9 cellular contexts compared by ENCODE assay signal in genomic region chr10:35336921-35337741, GRCh38. TPM values are rescaled to one million over a fixed set of nuclear protein-coding genes. Genes with fewer than 3 reads are reported as not detected.
A peak's percentile ranks its signal among the peaks of the same experiment; 100 is the strongest.
DNase-seq lines count a peak whose midpoint lies in the region; ATAC-seq, FAIRE-seq and TF ChIP-seq lines count a peak whose summit lies in the region.
"Had no signal": no experiment of that assay in that cellular context is flagged by ENCODE, and none has a peak within 500 bp of the region (broad histone marks: within the 10 kb centered on the region; RNA-seq: fewer than 3 reads in every experiment).

No MANE protein-coding gene starts in this region.

- H3K27me3 ChIP-seq in GM12878 (replicated peaks in 1 of 2; ENCODE audit: control insufficient read depth in 2 of 2, insufficient read depth in 2 of 2, low read length in 1 of 2): no peaks in the 10 kb centered on the region

- no peak for TF ChIP-seq EP300 in GM12878 (IDR thresholded peaks at IDR 0.05; ENCODE audit: borderline replicate concordance in 1 of 2, control insufficient read depth in 1 of 2, low read depth in 2 of 2, low read length in 2 of 2)

- no peaks in the 10 kb centered on the region; the same call in 1 of the 2 replicates for H3K36me3 ChIP-seq in SK-N-MC (ENCODE audit: insufficient read depth, low read length)
- no peaks in the 10 kb centered on the region for H3K36me3 ChIP-seq in GM12878 (ENCODE audit: control insufficient read depth in 2 of 2, insufficient read depth in 2 of 2, low read length in 1 of 2)

- H3K4me3 ChIP-seq in SK-N-MC: peak overlapping the region; percentile 79
- peak overlapping the region; percentile 75 for H3K4me3 ChIP-seq in GM12878
- H3K4me3 ChIP-seq in iPS-18c (ENCODE audit: insufficient read depth, low read depth, low read length): peak overlapping the region; percentile 79
- peak overlapping the region; percentile 80 to 99 (median 98) for H3K4me3 ChIP-seq in skin epidermis

- POLR2A ChIA-PET in GM12878 (lab: Charles Lee): interaction anchor here (0.9 to 1.0 kb wide), 2 partner anchors 17 to 21 kb away, joined by 4 read pairs; no protein-coding TSS in a partner anchor

- no peak for TF ChIP-seq POLR2A in GM12878 (IDR thresholded peaks at IDR 0.05; ENCODE audit: low read depth, low read length)

- no peak for TF ChIP-seq CTCF in GM12878 (IDR thresholded peaks at IDR 0.05 in 2 of 3, conservative IDR thresholded peaks at IDR 0.05 in 1 of 3; ENCODE audit: control insufficient read depth in 2 of 3, extremely low read depth in 1 of 3, insufficient read depth in 1 of 3, low read depth in 3 of 3, low read length in 3 of 3)

- H3K9me3 ChIP-seq in SK-N-MC (ENCODE audit: low read depth, low read length): no peaks in the 10 kb centered on the region
- no peaks in the 10 kb centered on the region for H3K9me3 ChIP-seq in GM12878 (replicated peaks; ENCODE audit: control insufficient read depth, insufficient read depth, low read length)
- H3K9me3 ChIP-seq in iPS-18c (ENCODE audit: control insufficient read depth, insufficient read depth, low read length): no peaks in the 10 kb centered on the region

- peak overlapping the region; percentile 55 for H3K9ac ChIP-seq in SK-N-MC (ENCODE audit: insufficient read length)
- peak overlapping the region; percentile 45; the same call in 1 of the 2 replicates for H3K9ac ChIP-seq in GM12878 (ENCODE audit: control insufficient read depth, insufficient read depth, low read length)

- intact Hi-C loops in GM12878 (cut with micrococcal nuclease; ENCODE audit: unreplicated experiment): no loop called here

- CTCF ChIA-PET in GM12878 (lab: Yijun Ruan, JAX): no interaction called here

- H4K20me1 ChIP-seq in GM12878 (ENCODE audit: control insufficient read depth, insufficient read depth): peaks cover 3% of the 10 kb centered on the region; the same call in 1 of the 2 replicates

- peaks cover 60% of the 10 kb centered on the region for H3K79me2 ChIP-seq in GM12878 (ENCODE audit: control insufficient read depth, insufficient read depth, low read length)

- no peak for TF ChIP-seq RAD21 in GM12878 (IDR thresholded peaks at IDR 0.05; ENCODE audit: insufficient read depth, low read depth, low read length)

- ATAC-seq in HG02943 (IDR thresholded peaks at IDR 0.05; ENCODE audit: low read depth, unreplicated experiment) (peak; percentile 14), GM12878 (peak; percentile 9)

- H3K4me1 ChIP-seq in GM12878 (ENCODE audit: control insufficient read depth, insufficient read depth, low read length): peaks cover 20% of the 10 kb centered on the region

- no peak for FAIRE-seq in GM12878 (lab: Jason Lieb, UNC)
- FAIRE-seq: A204.1 had no signal

- 4% methylated on average over 81 of the region's 86 CpGs for WGBS in GM12878 (ENCODE audit: insufficient coverage, insufficient replicate concordance, low lambda C conversion rate, missing lambda C conversion rate)

- DNase-seq in DMS 273 (lab: John Stamatoyannopoulos, UW; ENCODE audit: unreplicated experiment) (peak; percentile 60), DMS 273 treated with DMSO at 0.1 percent for 48 hours (lab: John Stamatoyannopoulos, UW) (no peak), SK-N-MC (ENCODE audit: low read depth, low spot score) (no peak), GM12878 (ENCODE audit: low read depth, low spot score) (no peak), DMS79 treated with DMSO at 0.1 percent for 48 hours (lab: John Stamatoyannopoulos, UW) (no peak)

- RAD21 ChIA-PET in GM12878 (lab: Charles Lee; ENCODE audit: unreplicated experiment): no interaction called here

- no peak overlapping the region for H3K27ac ChIP-seq in SK-N-MC
- H3K27ac ChIP-seq in GM12878 (ENCODE audit: control insufficient read depth, insufficient read depth): no peak overlapping the region
- H3K27ac ChIP-seq in skin epidermis: peak overlapping the region in 20 of 21 experiments; percentile 48 to 91 (median 71)

- in situ Hi-C loops in GM12878 (cut with MboI): loop anchor here (10.0 kb wide), 1 partner anchor 212 kb away; the partner anchor contains the start of gene CREM

- H2AFZ ChIP-seq in GM12878 (ENCODE audit: control insufficient read depth, low read depth, low read length): no peak overlapping the region; the same call in 1 of the 2 replicates

- peak overlapping the region; percentile 76 for H3K4me2 ChIP-seq in GM12878 (ENCODE audit: control insufficient read depth, insufficient read depth)

- no TSS peak for BruUV-seq in GM12878 (replicated peaks; lab: Mats Ljungman, UMichigan)

- SMC1A ChIA-PET in GM12878 (lab: Charles Lee; ENCODE audit: uncharacterized antibody, unreplicated experiment): interaction anchor here (1.1 to 1.4 kb wide), 2 partner anchors 15 to 37 kb away, joined by 3 to 9 read pairs; no protein-coding TSS in a partner anchor

TF ChIP-seq in GM12878, 131 proteins besides CTCF, POLR2A, EP300 and RAD21 (continues in another document):
- TF ChIP-seq STAT3 (IDR thresholded peaks at IDR 0.05; ENCODE audit: low read depth, low read length) (no peak), ZNF622 (IDR thresholded peaks at IDR 0.05) (no peak), SIN3A (IDR thresholded peaks at IDR 0.05; ENCODE audit: low read depth, low read length) (0 out of 2 replicates have a peak, but pooled peaks have one; percentile 39), EED (IDR thresholded peaks at IDR 0.05; ENCODE audit: low read depth) (0 out of 2 replicates have a peak, but pooled peaks have one; percentile 20), MEF2A (IDR thresholded peaks at IDR 0.05; ENCODE audit: insufficient read depth, low read depth, low read length) (no peak), TARDBP (IDR thresholded peaks at IDR 0.05; ENCODE audit: borderline replicate concordance) (no peak), HSF1 (IDR thresholded peaks at IDR 0.05; ENCODE audit: low read depth, low read length) (no peak), CREM (IDR thresholded peaks at IDR 0.05; ENCODE audit: low read depth) (no peak), FOXM1 (IDR thresholded peaks at IDR 0.05; ENCODE audit: low read depth, low read length) (no peak), GABPA (IDR thresholded peaks at IDR 0.05; ENCODE audit: low read depth) (no peak), RCOR1 (conservative IDR thresholded peaks at IDR 0.05; ENCODE audit: low read depth, low read length) (no peak), TBL1XR1 (IDR thresholded peaks at IDR 0.05; ENCODE audit: low read depth, low read length) (no peak), IRF4 (IDR thresholded peaks at IDR 0.05; ENCODE audit: low read depth, low read length) (no peak), RFX5 (IDR thresholded peaks at IDR 0.05; ENCODE audit: low read depth, low read length) (no peak), NFXL1 (IDR thresholded peaks at IDR 0.05; ENCODE audit: borderline replicate concordance) (no peak), ZBTB33 (IDR thresholded peaks at IDR 0.05) (no peak), TCF3 (IDR thresholded peaks at IDR 0.05; ENCODE audit: borderline replicate concordance, insufficient read depth, low read depth, low read length) (no peak), SUPT20H (IDR thresholded peaks at IDR 0.05; ENCODE audit: borderline replicate concordance, control insufficient read depth, low read depth, low read length) (no peak)

RNA-seq across cellular contexts. Expression of gene CCNY, which starts 0.8 kb away (rescaled TPM):
- 18.2 and 19.4 TPM in 2 replicates for total RNA-seq in GM12878 (2013; cell fraction: nucleolus; rRNA removed)
- total RNA-seq in GM12878 (2014; rRNA removed) (26.8 and 28.1 TPM in 2 replicates), GM12878 (2014; rRNA removed; fragmentation: Illumina TruSeq; extraction: Trizol) (23.6 and 25.3 TPM in 2 replicates), GM12878 (2021) (47.8 and 50.0 TPM in 2 replicates)
- 13.3 TPM for polyA plus RNA-seq in GM12878 (2011; ENCODE audit: low read depth)
- polyA plus RNA-seq in GM12878 (2011; rRNA removed) (47.3 and 47.9 TPM in 2 replicates), GM12878 (2014; fragmentation: Illumina TruSeq; extraction: Trizol) (43.9 and 48.5 TPM in 2 replicates), GM12878 (2014; fragmentation: Nextera tagmentation; extraction: Ambion mirVana) (1 to 10 TPM; 6.5 to 7.7 TPM), GM12878 (2014; rRNA removed) (29.6 and 34.2 TPM in 2 replicates), GM12878 (2016; fragmentation: Nextera tagmentation; extraction: Ambion mirVana) (1 to 10 TPM; 3.6 to 5.0 TPM)
- 21.0 and 23.0 TPM in 2 replicates for polyA plus RNA-seq in GM12878 (2011; cell fraction: cytosol; rRNA removed)
- 10.0 and 14.8 TPM in 2 replicates for polyA plus RNA-seq in GM12878 (2011; cell fraction: nucleus; rRNA removed)
- polyA plus RNA-seq in GM12878 (2012): 22.2 and 22.7 TPM in 2 replicates
- 59.8 and 67.7 TPM in 2 replicates for polyA minus RNA-seq in GM12878 (2011; rRNA and poly(A)+ RNA removed)
- polyA minus RNA-seq in GM12878 (2011; cell fraction: cytosol; rRNA and poly(A)+ RNA removed): 8.8 and 17.6 TPM in 2 replicates
- polyA minus RNA-seq in GM12878 (2011; cell fraction: nucleus; rRNA and poly(A)+ RNA removed): 7.0 and 12.2 TPM in 2 replicates

Comparison
In these comparisons a context has a peak if more than half of its experiments do, and no peak if none do; other contexts are left out.
1. H3K27ac ChIP-seq: peak in skin epidermis (20 of 21); none in SK-N-MC (single experiment) and GM12878 (single experiment).
2. Peak in every context shown above with its lines, with median percentiles within 50 percentile points of each other: H3K4me3 ChIP-seq.